ENCODE assay signal across 10 cellular contexts in genomic region chr22:29156507-29156906, GRCh38. TPM values are rescaled to one million over a fixed set of nuclear protein-coding genes. Genes with fewer than 3 reads are reported as not detected.
DNase-seq lines count a peak whose midpoint lies in the region; ATAC-seq and TF ChIP-seq lines count a peak whose summit lies in the region.
"Had no signal": no experiment of that assay in that cellular context is flagged by ENCODE, and none has a peak within 500 bp of the region (broad histone marks: within the 10 kb centered on the region; RNA-seq: fewer than 3 reads in every experiment).

No MANE protein-coding gene starts in this region.

- H3K9ac ChIP-seq in neural progenitor cell: no peak overlapping the region

- H3K9me3 ChIP-seq in neural progenitor cell (ENCODE audit: low read depth) (no peaks in the 10 kb centered on the region), heart left ventricle (no peaks in the 10 kb centered on the region), MG63 (no peaks in the 10 kb centered on the region)

- peaks cover 8% of the 10 kb centered on the region for H3K27me3 Mint-ChIP-seq in neural progenitor cell (ENCODE audit: insufficient read depth, low read depth)

- no peak overlapping the region for H3K4me2 ChIP-seq in neural progenitor cell

- H4K20me1 ChIP-seq in neural progenitor cell (ENCODE audit: low read depth): no peaks in the 10 kb centered on the region

- no peaks in the 10 kb centered on the region for H3K79me2 ChIP-seq in neural progenitor cell (ENCODE audit: low read depth)

- no peak overlapping the region for H2AFZ ChIP-seq in neural progenitor cell (replicated peaks)

- peaks cover 54% of the 10 kb centered on the region for H3K4me1 Mint-ChIP-seq in neural progenitor cell

- intact Hi-C loops in heart left ventricle (cut with DNase I): loop anchor here in 7 of 10 donors (10.0 kb wide), 5 partner anchors 82 to 302 kb away; partner anchors contain the start of genes KREMEN1 (in 3 of the 7) and ZNRF3 (in 1 of the 7)

- H3K27me3 ChIP-seq in brain microvascular endothelial cell (replicated peaks) (no peaks in the 10 kb centered on the region), neural progenitor cell (peaks cover 5% of the 10 kb centered on the region), heart left ventricle (no peaks in the 10 kb centered on the region), MG63 (0 out of 2 replicates have a peak, but pooled peaks cover 2% of the 10 kb centered on the region)

- H3K4me1 ChIP-seq in neural progenitor cell: peaks cover 23% of the 10 kb centered on the region
- H3K4me1 ChIP-seq in heart left ventricle: peaks cover 0 to 31% (median 7%) of the 10 kb centered on the region in 12 donors

- TF ChIP-seq POLR2A in heart left ventricle (IDR thresholded peaks at IDR 0.05): no peak

- H3K4me3 Mint-ChIP-seq in neural progenitor cell: no peak overlapping the region
- H3K4me3 Mint-ChIP-seq: memory B cell; T-helper 1 cell treated with Interleukin-12 subunit alpha and Interleukin-12 subunit beta and Interleukin-4 antibody, amounts not matched to agents 30 μg/mL and 1 μg/mL, for 36 hours had no signal

- H3K27ac Mint-ChIP-seq in neural progenitor cell: no peak overlapping the region
- H3K27ac Mint-ChIP-seq: memory B cell; T-helper 1 cell treated with Interleukin-12 subunit alpha and Interleukin-12 subunit beta and Interleukin-4 antibody, amounts not matched to agents 30 μg/mL and 1 μg/mL, for 36 hours had no signal

- ATAC-seq in heart left ventricle: no peak

- H3K4me3 ChIP-seq in GM12865 (ENCODE audit: low read depth, low read length): no peak overlapping the region
- H3K4me3 ChIP-seq in brain microvascular endothelial cell (ENCODE audit: low read depth, low read length): no peak overlapping the region
- H3K4me3 ChIP-seq in neural progenitor cell: no peak overlapping the region
- H3K4me3 ChIP-seq in heart left ventricle: no peak overlapping the region
- no peak overlapping the region for H3K4me3 ChIP-seq in MG63

- H3K36me3 Mint-ChIP-seq in neural progenitor cell: no peaks in the 10 kb centered on the region
- H3K36me3 Mint-ChIP-seq: memory B cell had no signal

- in situ Hi-C loops in brain microvascular endothelial cell (cut with HindIII; ENCODE audit: low pct_ligation_motif_present, low sequenced_read_pairs): no loop called here

- 79 to 90% (median 84%) methylated on average over 5 to 9 of the region's 9 CpGs for WGBS in heart left ventricle, 4 donors

- peaks cover 31% of the 10 kb centered on the region for H3F3A ChIP-seq in neural progenitor cell (ENCODE audit: low read depth)

- TF ChIP-seq CTCF in GM12865 (IDR thresholded peaks at IDR 0.05; ENCODE audit: insufficient read depth, low read depth, low read length, missing control alignments) (no peak), brain microvascular endothelial cell (IDR thresholded peaks at IDR 0.05; ENCODE audit: low read depth, low read length, missing control alignments) (peak; percentile 57), neural progenitor cell (IDR thresholded peaks at IDR 0.05) (peak; percentile 36), heart left ventricle (IDR thresholded peaks at IDR 0.05) (no peak)

- no peaks in the 10 kb centered on the region for H3K9me3 Mint-ChIP-seq in neural progenitor cell
- H3K9me3 Mint-ChIP-seq: memory B cell; T-helper 1 cell treated with Interleukin-12 subunit alpha and Interleukin-12 subunit beta and Interleukin-4 antibody, amounts not matched to agents 30 μg/mL and 1 μg/mL, for 36 hours had no signal

- H3K27ac ChIP-seq in brain microvascular endothelial cell (no peak overlapping the region), neural progenitor cell (no peak overlapping the region), heart left ventricle (no peak overlapping the region)

- H3K36me3 ChIP-seq in brain microvascular endothelial cell (replicated peaks) (no peaks in the 10 kb centered on the region), neural progenitor cell (no peaks in the 10 kb centered on the region), heart left ventricle (no peaks in the 10 kb centered on the region), MG63 (no peaks in the 10 kb centered on the region)

- peak; percentile 60 for DNase-seq in GM12865 (ENCODE audit: low read depth)
- DNase-seq in HT-29 (ENCODE audit: low spot score): peak; percentile 10
- no peak for DNase-seq in brain microvascular endothelial cell
- DNase-seq in neural progenitor cell (ENCODE audit: low spot score): peak; percentile 64
- no peak for DNase-seq in NCI-H774 (lab: John Stamatoyannopoulos, UW)
- no peak for DNase-seq in heart left ventricle
- no peak for DNase-seq in MG63
- DNase-seq: NCI-H524 treated with DMSO at 0.1 percent for 48 hours had no signal

RNA-seq across cellular contexts. Expression of gene EMID1, which starts 49.2 kb away (rescaled TPM):
- total RNA-seq in HT-29 (2014; rRNA removed; shearing (Covaris generic)): 1.5 TPM in 1 of 2 replicates, not detected in the other
- total RNA-seq in neural progenitor cell (ENCODE audit: low replicate concordance) (6.7 and 17.7 TPM in 2 replicates), heart left ventricle (1 to 10 TPM in 2 of 9 donors, under 1 TPM in 6, not detected in 1; 0.16 to 1.5 (median 0.32) TPM)
- under 1 TPM in 1 of 2 donors, not detected in 1; 0.43 TPM for polyA plus RNA-seq in heart left ventricle
- total RNA-seq in MG63 (2014; rRNA removed; shearing (Covaris generic); ENCODE audit: low replicate concordance): 1.4 and 2.7 TPM in 2 replicates

Comparison
In these comparisons a context has a peak if more than half of its experiments do, and no peak if none do; other contexts are left out.
1. DNase-seq: peak in GM12865 (single experiment), HT-29 (single experiment) and neural progenitor cell (single experiment); none in brain microvascular endothelial cell (single experiment), NCI-H774 (single experiment), heart left ventricle (0 of 5) and MG63 (single experiment).
2. CTCF ChIP-seq: peak in brain microvascular endothelial cell (single experiment) and neural progenitor cell (single experiment); none in GM12865 (single experiment) and heart left ventricle (0 of 12).